In the genomic region with DNA sequence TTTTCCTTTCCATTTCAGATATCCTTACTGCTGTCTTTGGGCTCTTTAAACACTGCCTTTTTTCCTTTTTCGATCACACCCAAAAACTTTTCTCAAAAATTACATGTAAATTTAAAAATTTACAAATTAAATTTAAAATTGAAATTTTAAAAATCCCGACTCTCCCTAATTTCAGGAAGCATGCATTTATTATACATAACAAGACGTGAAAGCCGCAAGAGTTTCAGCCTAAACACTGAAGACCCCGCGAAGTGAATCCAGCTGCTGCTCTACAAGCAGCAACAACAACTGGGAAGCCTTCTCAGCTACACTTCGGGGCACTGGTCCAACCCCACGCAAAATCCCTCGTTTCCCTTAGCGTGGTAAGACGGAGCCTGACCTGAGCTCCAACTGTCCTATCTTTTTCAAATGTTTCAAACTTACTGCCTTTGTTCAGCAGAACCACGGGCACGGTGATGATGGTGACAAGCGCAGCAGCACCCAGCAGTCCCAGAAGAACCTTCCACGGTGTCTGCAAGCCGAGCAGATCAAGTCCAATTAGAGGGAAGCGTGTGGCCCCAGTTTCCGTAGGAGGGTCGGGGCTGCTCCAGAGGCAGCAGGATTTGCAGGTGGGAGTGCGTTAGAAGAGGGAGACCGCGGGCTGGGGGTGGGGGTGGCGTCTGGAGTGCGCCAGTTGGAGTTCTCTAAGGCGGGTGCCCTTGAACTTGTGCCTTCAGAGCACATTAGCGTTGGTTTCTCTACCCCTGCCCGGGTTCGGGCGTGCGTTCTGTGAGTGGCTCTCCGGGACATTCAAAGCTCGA, we compare ENCODE assay signal across 9 cellular contexts.
DNase-seq lines count a peak whose midpoint lies in the region; ATAC-seq and TF ChIP-seq lines count a peak whose summit lies in the region.
"Had no signal": no experiment of that assay in that cellular context is flagged by ENCODE, and none has a peak within 500 bp of the region (broad histone marks: within the 10 kb centered on the region; RNA-seq: fewer than 3 reads in every experiment).

No MANE protein-coding gene starts in this region.

- DNase-seq in amniotic epithelial cell (ENCODE audit: low read depth), result peak; percentile 57
- DNase-seq in iris pigment epithelial cell (ENCODE audit: low read depth), result peak; percentile 57
- peak; percentile 48 for DNase-seq in stimulated activated CD8-positive, alpha-beta memory T cell treated with anti-CD3 and anti-CD28 coated beads, Interleukin-4, amount 100 ng/mL, for 48 hours
- no peak for DNase-seq in NCI-H2081 treated with DMSO at 0.1 percent for 48 hours (lab: John Stamatoyannopoulos, UW)
- no peak for DNase-seq in DMS114 treated with DMSO at 0.1 percent for 48 hours (lab: John Stamatoyannopoulos, UW; ENCODE audit: unreplicated experiment)

- H3K4me1 ChIP-seq in BLaER1 (no peaks in the 10 kb centered on the region), KMS-11 (ENCODE audit: low read depth, poor library complexity, severe bottlenecking) (no peaks in the 10 kb centered on the region)

- H3K27me3 ChIP-seq in BLaER1, result peaks cover 25% of the 10 kb centered on the region
- no peaks in the 10 kb centered on the region for H3K27me3 ChIP-seq in KMS-11 (ENCODE audit: insufficient read depth, low read depth)

- no peak for TF ChIP-seq CTCF in KMS-11 (conservative IDR thresholded peaks at IDR 0.05; ENCODE audit: low read depth, low read length)

- ATAC-seq in HG03196 (IDR thresholded peaks at IDR 0.05; ENCODE audit: unreplicated experiment), result no peak

- peaks cover 14% of the 10 kb centered on the region for H3K9me3 ChIP-seq in BLaER1

- H3K36me3 ChIP-seq in BLaER1, result no peaks in the 10 kb centered on the region
- no peaks in the 10 kb centered on the region for H3K36me3 ChIP-seq in KMS-11 (ENCODE audit: insufficient read depth)

- H3K27ac ChIP-seq in BLaER1 (no peak overlapping the region), KMS-11 (no peak overlapping the region)
- H3K27ac ChIP-seq: epithelial cell of prostate had no signal

- H3K4me2 ChIP-seq in BLaER1 (peak overlapping the region; percentile 71), KMS-11 (peak overlapping the region; percentile 48; the same call in 1 of the 2 replicates)

- H3K9ac ChIP-seq in BLaER1 (no peak overlapping the region), KMS-11 (no peak overlapping the region)

- peak overlapping the region; percentile 64 for H3K4me3 ChIP-seq in BLaER1
- no peak overlapping the region for H3K4me3 ChIP-seq in KMS-11 (IDR thresholded peaks at IDR 0.05; ENCODE audit: insufficient read depth, low read depth, low read length)

- peak overlapping the region; percentile 57; the same call in 1 of the 2 replicates for H2AFZ ChIP-seq in KMS-11 (ENCODE audit: low read depth)

- no peaks in the 10 kb centered on the region for H3K79me2 ChIP-seq in KMS-11 (ENCODE audit: insufficient read depth, low read depth)

- no peaks in the 10 kb centered on the region for H4K20me1 ChIP-seq in BLaER1
- H4K20me1 ChIP-seq in KMS-11 (ENCODE audit: insufficient read depth), result no peaks in the 10 kb centered on the region

Comparison
In these comparisons a context has a peak if more than half of its experiments do, and no peak if none do; other contexts are left out.
1. DNase-seq: peak in amniotic epithelial cell (single experiment), iris pigment epithelial cell (single experiment) and stimulated activated CD8-positive, alpha-beta memory T cell treated with anti-CD3 and anti-CD28 coated beads, Interleukin-4, amount 100 ng/mL, for 48 hours (single experiment); none in NCI-H2081 treated with DMSO at 0.1 percent for 48 hours (single experiment) and DMS114 treated with DMSO at 0.1 percent for 48 hours (single experiment).